8 cellular contexts compared by ENCODE assay signal in genomic region chr2:170928824-170929685, GRCh38. TPM values are rescaled to one million over a fixed set of nuclear protein-coding genes. Genes with fewer than 3 reads are reported as not detected.
DNase-seq lines count a peak whose midpoint lies in the region; ATAC-seq, FAIRE-seq and TF ChIP-seq lines count a peak whose summit lies in the region.

Gene GORASP2, plus strand, starts transcription at chr2:170929253. Its CDS starts 88 bp downstream, at chr2:170929341.

- peak; percentile 94 for DNase-seq in BE2C
- DNase-seq in NCI-H510A (lab: John Stamatoyannopoulos, UW) = peak; percentile 100
- DNase-seq in activated CD4-positive, alpha-beta T cell treated with anti-CD3 and anti-CD28 coated beads for 1 hour = peak; percentile 95
- DNase-seq in cerebellum (ENCODE audit: low spot score) = peak; percentile 97
- DNase-seq in kidney = peak; percentile 100
- peak; percentile 98 for DNase-seq in stimulated activated CD4-positive, alpha-beta T cell treated with anti-CD3 and anti-CD28 coated beads, Interleukin-15, amount 100 ng/mL, for 24 hours

- H3K9ac ChIP-seq in kidney (ENCODE audit: low read length in 2 of 2) = peak within 1 kb of the TSS; percentile 66 to 83

- TF ChIP-seq CTCF in BE2C (IDR thresholded peaks at IDR 0.05; ENCODE audit: low read depth, low read length) (peak; percentile 70), kidney (IDR thresholded peaks at IDR 0.05; ENCODE audit: borderline replicate concordance, extremely low read depth, insufficient read depth) (peak; percentile 71)

- peak; percentile 94 for TF ChIP-seq POLR2A in GM19193 (IDR thresholded peaks at IDR 0.05; ENCODE audit: extremely low read depth, insufficient read depth, insufficient read length)

- H3K36me3 ChIP-seq in BE2C = peaks cover 4% of the 10 kb centered on the region; the same call in 1 of the 2 replicates
- H3K36me3 ChIP-seq in kidney (ENCODE audit: control insufficient read depth in 1 of 2, insufficient read depth in 2 of 2, low read length in 2 of 2) = no peaks in the 10 kb centered on the region

- H3K4me1 ChIP-seq in BE2C = no peaks in the 10 kb centered on the region
- peaks cover 7 to 12% of the 10 kb centered on the region in 2 donors for H3K4me1 ChIP-seq in kidney (ENCODE audit: control insufficient read depth in 1 of 2, insufficient read depth in 1 of 2, low read depth in 1 of 2, low read length in 2 of 2)

- no peaks in the 10 kb centered on the region for H3K27me3 ChIP-seq in BE2C

- intact Hi-C loops in kidney (cut with DNase I) = no loop called here

- H3K27ac ChIP-seq in kidney (ENCODE audit: low read depth in 2 of 2, low read length in 2 of 2) = peak within 1 kb of the TSS; percentile 80 to 90

- ATAC-seq in HG03439 (IDR thresholded peaks at IDR 0.05; ENCODE audit: unreplicated experiment) = peak; percentile 95

- FAIRE-seq in kidney (lab: Jason Lieb, UNC) = no peak

- H3K4me3 ChIP-seq in BE2C (ENCODE audit: low read depth, low read length) = peak within 1 kb of the TSS; percentile 87
- H3K4me3 ChIP-seq in kidney (ENCODE audit: low read length in 2 of 2) = peak within 1 kb of the TSS; percentile 75 to 82

- H3K9me3 ChIP-seq in BE2C = no peaks in the 10 kb centered on the region
- peaks cover 0 to 1% of the 10 kb centered on the region in 2 donors for H3K9me3 ChIP-seq in kidney (ENCODE audit: control insufficient read depth in 1 of 2, low read length in 2 of 2)

RNA-seq across cellular contexts. Expression of gene GORASP2, which starts in this region (rescaled TPM):
- polyA plus RNA-seq in BE2C (2012; ENCODE audit: insufficient read depth, insufficient read length, low read depth) = 49.7 TPM
- total RNA-seq in cerebellum = 25.0 TPM
- total RNA-seq in kidney = 70.4 TPM
- polyA plus RNA-seq in kidney (ENCODE audit: insufficient read depth, low read depth, low replicate concordance) = 40.4 TPM

Comparison
In these comparisons a context has a peak if more than half of its experiments do, and no peak if none do; other contexts are left out.
1. Peak in every context shown above with its lines: DNase-seq, ATAC-seq, H3K4me3 ChIP-seq and H3K27ac ChIP-seq.